1 cellular context compared by ENCODE assay signal in genomic region chr2:121513597-121514333, GRCh38.
TF ChIP-seq lines count a peak whose summit lies in the region.

No MANE protein-coding gene starts in this region.

TF ChIP-seq in GM12878, 131 proteins besides CTCF, POLR2A, EP300 and RAD21:
- peak; percentile 30; the same call in 1 of the 2 replicates for TF ChIP-seq RUNX3 (IDR thresholded peaks at IDR 0.05; ENCODE audit: low read length)
- TF ChIP-seq, protein P1, sequence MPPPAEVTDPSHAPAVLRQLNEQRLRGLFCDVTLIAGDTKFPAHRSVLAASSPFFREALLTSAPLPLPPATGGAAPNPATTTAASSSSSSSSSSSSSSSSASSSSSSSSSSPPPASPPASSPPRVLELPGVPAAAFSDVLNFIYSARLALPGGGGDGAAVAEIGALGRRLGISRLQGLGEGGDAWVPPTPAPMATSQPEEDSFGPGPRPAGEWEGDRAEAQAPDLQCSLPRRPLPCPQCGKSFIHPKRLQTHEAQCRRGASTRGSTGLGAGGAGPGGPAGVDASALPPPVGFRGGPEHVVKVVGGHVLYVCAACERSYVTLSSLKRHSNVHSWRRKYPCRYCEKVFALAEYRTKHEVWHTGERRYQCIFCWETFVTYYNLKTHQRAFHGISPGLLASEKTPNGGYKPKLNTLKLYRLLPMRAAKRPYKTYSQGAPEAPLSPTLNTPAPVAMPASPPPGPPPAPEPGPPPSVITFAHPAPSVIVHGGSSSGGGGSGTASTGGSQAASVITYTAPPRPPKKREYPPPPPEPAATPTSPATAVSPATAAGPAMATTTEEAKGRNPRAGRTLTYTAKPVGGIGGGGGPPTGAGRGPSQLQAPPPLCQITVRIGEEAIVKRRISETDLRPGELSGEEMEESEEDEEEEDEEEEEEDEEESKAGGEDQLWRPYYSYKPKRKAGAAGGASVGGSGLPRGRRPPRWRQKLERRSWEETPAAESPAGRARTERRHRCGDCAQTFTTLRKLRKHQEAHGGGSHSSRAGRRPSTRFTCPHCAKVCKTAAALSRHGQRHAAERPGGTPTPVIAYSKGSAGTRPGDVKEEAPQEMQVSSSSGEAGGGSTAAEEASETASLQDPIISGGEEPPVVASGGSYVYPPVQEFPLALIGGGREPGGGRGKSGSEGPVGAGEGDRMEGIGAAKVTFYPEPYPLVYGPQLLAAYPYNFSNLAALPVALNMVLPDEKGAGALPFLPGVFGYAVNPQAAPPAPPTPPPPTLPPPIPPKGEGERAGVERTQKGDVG (CRISPR knock-in tag; IDR thresholded peaks at IDR 0.05): no peak
- no peak for TF ChIP-seq MLLT1 (IDR thresholded peaks at IDR 0.05)
